9 cellular contexts compared by ENCODE assay signal in genomic region chr11:35682230-35683195, GRCh38. TPM values are rescaled to one million over a fixed set of nuclear protein-coding genes. Genes with fewer than 3 reads are reported as not detected.
DNase-seq lines count a peak whose midpoint lies in the region; ATAC-seq and TF ChIP-seq lines count a peak whose summit lies in the region.
"Had no signal": no experiment of that assay in that cellular context is flagged by ENCODE, and none has a peak within 500 bp of the region (broad histone marks: within the 10 kb centered on the region; RNA-seq: fewer than 3 reads in every experiment).

No MANE protein-coding gene starts in this region.

- H3K27me3 Mint-ChIP-seq in activated B cell treated with CpG ODN at 0.5 μM for 24 hours: no peaks in the 10 kb centered on the region
- no peaks in the 10 kb centered on the region for H3K27me3 Mint-ChIP-seq in activated CD4-positive, alpha-beta T cell treated with anti-CD3 and anti-CD28 coated beads, Interleukin-2, amount 10 ng/mL, durations not matched to agents 24 days and 14 days

- POLR2A ChIA-PET in activated B cell treated with CpG ODN at 0.5 μM for 24 hours (lab: Charles Lee): no interaction called here

- peak; percentile 12 for DNase-seq in A172 (ENCODE audit: low spot score)
- DNase-seq in NCI-H1105 (lab: John Stamatoyannopoulos, UW): peak; percentile 78
- DNase-seq in activated B cell treated with CpG ODN at 0.5 μM for 24 hours: no peak
- DNase-seq in left kidney (ENCODE audit: low read depth, low spot score): peak; percentile 73
- DNase-seq in T1000 (lab: John Stamatoyannopoulos, UW): no peak
- DNase-seq in activated CD4-positive, alpha-beta T cell treated with anti-CD3 and anti-CD28 coated beads, Interleukin-2, amount 10 ng/mL, durations not matched to agents 24 days and 14 days: no peak

- no peaks in the 10 kb centered on the region for H3K9me3 Mint-ChIP-seq in activated B cell treated with CpG ODN at 0.5 μM for 24 hours
- no peaks in the 10 kb centered on the region for H3K9me3 Mint-ChIP-seq in activated CD4-positive, alpha-beta T cell treated with anti-CD3 and anti-CD28 coated beads, Interleukin-2, amount 10 ng/mL, durations not matched to agents 24 days and 14 days

- peaks cover 32% of the 10 kb centered on the region for H3K36me3 Mint-ChIP-seq in activated B cell treated with CpG ODN at 0.5 μM for 24 hours (ENCODE audit: low read depth)
- H3K36me3 Mint-ChIP-seq in activated CD4-positive, alpha-beta T cell treated with anti-CD3 and anti-CD28 coated beads, Interleukin-2, amount 10 ng/mL, durations not matched to agents 24 days and 14 days (ENCODE audit: low read depth): peaks cover 18% of the 10 kb centered on the region

- H3K4me3 Mint-ChIP-seq in activated B cell treated with CpG ODN at 0.5 μM for 24 hours: peak overlapping the region; percentile 15
- H3K4me3 Mint-ChIP-seq in activated CD4-positive, alpha-beta T cell treated with anti-CD3 and anti-CD28 coated beads, Interleukin-2, amount 10 ng/mL, durations not matched to agents 24 days and 14 days: no peak overlapping the region

- intact Hi-C loops in activated B cell treated with CpG ODN at 0.5 μM for 24 hours (cut with micrococcal nuclease): loop anchor here (1.0 kb wide), 1 partner anchor 20 kb away; the partner anchor contains the start of gene TRIM44
- intact Hi-C loops in activated CD4-positive, alpha-beta T cell treated with anti-CD3 and anti-CD28 coated beads, Interleukin-2, amount 10 ng/mL, durations not matched to agents 24 days and 14 days (cut with micrococcal nuclease): no loop called here

- ATAC-seq in activated B cell treated with CpG ODN at 0.5 μM for 24 hours (ENCODE audit: low read depth) (no peak), HG03135 (IDR thresholded peaks at IDR 0.05; ENCODE audit: unreplicated experiment) (no peak), GM19452 (IDR thresholded peaks at IDR 0.05; ENCODE audit: unreplicated experiment) (no peak)
- ATAC-seq: activated CD4-positive, CD25-positive, alpha-beta regulatory T cell treated with anti-CD3 and anti-CD28 coated beads, Interleukin-2, amount 50 U/mL, for 24 hours had no signal

- no peak for TF ChIP-seq CTCF in activated B cell treated with CpG ODN at 0.5 μM for 24 hours (IDR thresholded peaks at IDR 0.05)

- H3K4me1 Mint-ChIP-seq in activated B cell treated with CpG ODN at 0.5 μM for 24 hours: peaks cover 67% of the 10 kb centered on the region
- H3K4me1 Mint-ChIP-seq in activated CD4-positive, alpha-beta T cell treated with anti-CD3 and anti-CD28 coated beads, Interleukin-2, amount 10 ng/mL, durations not matched to agents 24 days and 14 days: peaks cover 14% of the 10 kb centered on the region

- CTCF ChIA-PET in activated B cell treated with CpG ODN at 0.5 μM for 24 hours (lab: Charles Lee): no interaction called here

- peak overlapping the region; percentile 31 for H3K27ac Mint-ChIP-seq in activated B cell treated with CpG ODN at 0.5 μM for 24 hours
- H3K27ac Mint-ChIP-seq in activated CD4-positive, alpha-beta T cell treated with anti-CD3 and anti-CD28 coated beads, Interleukin-2, amount 10 ng/mL, durations not matched to agents 24 days and 14 days: no peak overlapping the region

RNA-seq across cellular contexts. Expression of gene TRIM44, which starts 19.9 kb away (rescaled TPM):
- 38.0 and 56.2 TPM in 2 replicates for total RNA-seq in A172 (2014; rRNA removed; shearing (Covaris generic))
- total RNA-seq in activated B cell treated with CpG ODN at 0.5 μM for 24 hours: 66.7 and 67.0 TPM in 2 replicates
- total RNA-seq in activated CD4-positive, alpha-beta T cell treated with anti-CD3 and anti-CD28 coated beads, Interleukin-2, amount 10 ng/mL, durations not matched to agents 24 days and 14 days: 27.3 and 27.8 TPM in 2 replicates

Comparison
In these comparisons a context has a peak if more than half of its experiments do, and no peak if none do; other contexts are left out.
1. DNase-seq: peak in A172 (single experiment), NCI-H1105 (single experiment) and left kidney (single experiment); none in activated B cell treated with CpG ODN at 0.5 μM for 24 hours (single experiment), T1000 (single experiment) and activated CD4-positive, alpha-beta T cell treated with anti-CD3 and anti-CD28 coated beads, Interleukin-2, amount 10 ng/mL, durations not matched to agents 24 days and 14 days (single experiment).